In the genomic region with DNA sequence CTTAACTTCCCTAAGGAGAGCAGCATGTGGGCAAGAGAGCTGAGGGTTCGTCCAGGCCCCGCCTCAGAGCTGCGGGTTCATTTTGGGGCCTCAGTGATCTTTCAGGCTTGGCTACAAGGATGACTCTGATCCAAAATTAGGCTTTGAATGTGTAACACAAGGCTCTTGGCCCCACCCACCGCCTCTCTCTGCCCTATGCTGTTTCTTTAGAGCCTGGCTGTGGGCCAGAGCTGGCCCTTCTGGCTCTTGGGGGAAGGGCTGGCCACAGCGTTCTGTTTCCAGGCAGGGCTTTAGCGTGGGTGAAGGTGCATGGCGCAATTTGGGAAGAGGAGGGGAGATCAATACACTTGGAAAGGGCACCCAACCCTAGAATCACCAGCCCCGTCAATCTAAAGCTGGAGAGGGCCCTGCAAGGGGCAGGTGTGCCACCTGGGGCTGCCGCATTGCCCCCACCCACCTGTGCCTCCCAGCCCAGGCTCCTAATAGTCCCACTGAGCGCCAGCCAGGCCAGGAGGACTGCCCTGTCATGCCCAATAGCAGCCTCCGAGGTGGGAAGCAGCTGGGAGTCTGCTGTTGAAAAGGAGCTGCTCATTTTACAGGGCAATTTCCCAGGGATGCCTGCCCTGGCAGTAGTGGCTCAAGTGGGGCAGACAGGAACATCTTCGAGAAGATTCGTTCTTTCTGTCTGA, we compare ENCODE assay signal across 8 cellular contexts.
DNase-seq lines count a peak whose midpoint lies in the region; ATAC-seq and TF ChIP-seq lines count a peak whose summit lies in the region.

No MANE protein-coding gene starts in this region.

- intact Hi-C loops in stomach (cut with DNase I; ENCODE audit: low total_unique reads), result no loop called here

- WGBS in stomach, 5 donors, result 30 to 36% (median 34%) methylated on average over 7 to 13 of the region's 13 CpGs

- peak overlapping the region; percentile 56 for H3K9ac ChIP-seq in iPS-18a (ENCODE audit: low read length)

- H3K4me3 ChIP-seq in iPS-18a (ENCODE audit: low read length), result peak overlapping the region; percentile 49
- H3K4me3 ChIP-seq in stomach, result peak overlapping the region in 1 of 4 donors; percentile 35

- peak; percentile 47 for TF ChIP-seq EP300 in stomach (IDR thresholded peaks at IDR 0.05)

- no peaks in the 10 kb centered on the region for H3K27me3 ChIP-seq in iPS-18a (ENCODE audit: control insufficient read depth, insufficient read depth, low read length)
- no peaks in the 10 kb centered on the region for H3K27me3 ChIP-seq in stomach

- peaks cover 4% of the 10 kb centered on the region for H3K27me3 Mint-ChIP-seq in brain
- H3K27me3 Mint-ChIP-seq in activated T-cell treated with anti-CD3 and anti-CD28 coated beads, Interleukin-2, amount 50 U/mL, for 72 hours (ENCODE audit: low read depth), result peaks cover 6% of the 10 kb centered on the region

- H3K4me3 Mint-ChIP-seq in brain, result peak overlapping the region; percentile 73 to 81 (median 76)
- H3K4me3 Mint-ChIP-seq in activated T-cell treated with anti-CD3 and anti-CD28 coated beads, Interleukin-2, amount 50 U/mL, for 72 hours, result no peak overlapping the region

- peak overlapping the region; percentile 96 to 99 (median 97) for H3K27ac Mint-ChIP-seq in brain
- H3K27ac Mint-ChIP-seq in activated T-cell treated with anti-CD3 and anti-CD28 coated beads, Interleukin-2, amount 50 U/mL, for 72 hours, result no peak overlapping the region

- ATAC-seq in HG02938 (IDR thresholded peaks at IDR 0.05; ENCODE audit: unreplicated experiment), result no peak
- no peak for ATAC-seq in activated T-cell treated with anti-CD3 and anti-CD28 coated beads, Interleukin-2, amount 50 U/mL, for 72 hours (replicated peaks in 1 of 2)
- ATAC-seq in HG02981 (IDR thresholded peaks at IDR 0.05; ENCODE audit: unreplicated experiment), result no peak

- no peaks in the 10 kb centered on the region for H3K9me3 ChIP-seq in iPS-18a (ENCODE audit: control insufficient read depth, low read depth, low read length)
- H3K9me3 ChIP-seq in stomach, result no peaks in the 10 kb centered on the region

- H3K36me3 ChIP-seq in iPS-18a (ENCODE audit: control insufficient read depth, low read depth, low read length), result no peaks in the 10 kb centered on the region
- H3K36me3 ChIP-seq in stomach, result no peaks in the 10 kb centered on the region

- H3K27ac ChIP-seq in iPS-18a (ENCODE audit: low read length) (peak overlapping the region; percentile 67), stomach (peak overlapping the region; percentile 77 to 88 (median 88))

- no peak for TF ChIP-seq POLR2A in stomach (IDR thresholded peaks at IDR 0.05)

- TF ChIP-seq CTCF in brain (conservative IDR thresholded peaks at IDR 0.05), result no peak
- TF ChIP-seq CTCF in stomach (IDR thresholded peaks at IDR 0.05), result no peak

- DNase-seq in GDM1 (lab: John Stamatoyannopoulos, UW) (peak; percentile 52), NCI-H345 (lab: John Stamatoyannopoulos, UW) (peak; percentile 89), stomach (peak; percentile 85)
- no peak for DNase-seq in activated T-cell treated with anti-CD3 and anti-CD28 coated beads, Interleukin-2, amount 50 U/mL, for 72 hours

- peaks cover 89% of the 10 kb centered on the region for H3K4me1 Mint-ChIP-seq in brain
- peaks cover 52% of the 10 kb centered on the region for H3K4me1 Mint-ChIP-seq in activated T-cell treated with anti-CD3 and anti-CD28 coated beads, Interleukin-2, amount 50 U/mL, for 72 hours (ENCODE audit: low read depth)

- peaks cover 50% of the 10 kb centered on the region for H3K4me1 ChIP-seq in iPS-18a (ENCODE audit: control insufficient read depth, low read depth, low read length)
- H3K4me1 ChIP-seq in stomach, result peaks cover 33 to 60% (median 37%) of the 10 kb centered on the region in 4 donors

- no peaks in the 10 kb centered on the region for H3K36me3 Mint-ChIP-seq in brain
- H3K36me3 Mint-ChIP-seq in activated T-cell treated with anti-CD3 and anti-CD28 coated beads, Interleukin-2, amount 50 U/mL, for 72 hours (ENCODE audit: insufficient read depth in 2 of 2), result no peaks in the 10 kb centered on the region

- peaks cover 0 to 4% (median 0%) of the 10 kb centered on the region in 5 experiments for H3K9me3 Mint-ChIP-seq in brain
- H3K9me3 Mint-ChIP-seq in activated T-cell treated with anti-CD3 and anti-CD28 coated beads, Interleukin-2, amount 50 U/mL, for 72 hours, result no peaks in the 10 kb centered on the region

Comparison
In these comparisons a context has a peak if more than half of its experiments do, and no peak if none do; other contexts are left out.
1. DNase-seq: peak in GDM1 (single experiment), NCI-H345 (single experiment) and stomach (single experiment); none in activated T-cell treated with anti-CD3 and anti-CD28 coated beads, Interleukin-2, amount 50 U/mL, for 72 hours (0 of 2).
2. H3K4me3 Mint-ChIP-seq: peak in brain (5 of 5); none in activated T-cell treated with anti-CD3 and anti-CD28 coated beads, Interleukin-2, amount 50 U/mL, for 72 hours (0 of 2).